ENCODE assay signal across 8 cellular contexts in genomic region chr17:32927724-32928526, GRCh38. TPM values are rescaled to one million over a fixed set of nuclear protein-coding genes. Genes with fewer than 3 reads are reported as not detected.
A peak's percentile ranks its signal among the peaks of the same experiment; 100 is the strongest.
DNase-seq lines count a peak whose midpoint lies in the region; ATAC-seq and TF ChIP-seq lines count a peak whose summit lies in the region.

TSS of gene TMEM98 (plus strand) at chr17:32928153. CDS start at chr17:32931529, 3,376 bp downstream.

- H3K4me1 ChIP-seq in BE2C (no peaks in the 10 kb centered on the region), ascending aorta (peaks cover 3 to 10% of the 10 kb centered on the region in 2 donors)

- CTCF ChIA-PET in HEK293T (lab: Yijun Ruan, JAX): no interaction called here

- peak; percentile 12 for DNase-seq in BE2C
- peak; percentile 22 for DNase-seq in HEK293T (ENCODE audit: extremely low spot score)
- no peak for DNase-seq in ascending aorta (ENCODE audit: low spot score in 2 of 2)
- DNase-seq in hippocampal formation (lab: John Stamatoyannopoulos, UW): peak; percentile 68 to 69
- DNase-seq in posterior vena cava (ENCODE audit: low spot score): no peak
- no peak for DNase-seq in AML-193 (lab: John Stamatoyannopoulos, UW)

- intact Hi-C loops in ascending aorta (cut with DNase I) (loop anchor here (5.0 kb wide), 2 partner anchors 271 to 431 kb away; no protein-coding TSS in a partner anchor), posterior vena cava (cut with DNase I) (no loop called here)

- no peaks in the 10 kb centered on the region; the same call in 1 of the 2 replicates for H3K9me3 ChIP-seq in BE2C
- no peaks in the 10 kb centered on the region for H3K9me3 ChIP-seq in ascending aorta

- POLR2A ChIA-PET in HEK293T (lab: Yijun Ruan, JAX): interaction anchor here (1.0 to 2.4 kb wide), 6 partner anchors 8 to 123 kb away, joined by 3 to 12 read pairs (median 4); partner anchors contain the start of gene MYO1D

- H3K36me3 ChIP-seq in BE2C (no peaks in the 10 kb centered on the region), ascending aorta (no peaks in the 10 kb centered on the region)

- TF ChIP-seq CTCF in BE2C (IDR thresholded peaks at IDR 0.05; ENCODE audit: low read depth, low read length): no peak
- TF ChIP-seq CTCF in ascending aorta (IDR thresholded peaks at IDR 0.05): no peak

- peak within 1 kb of the TSS; percentile 69 to 88 for H3K27ac ChIP-seq in ascending aorta

- H3K27me3 ChIP-seq in BE2C: peaks cover 32% of the 10 kb centered on the region
- H3K27me3 ChIP-seq in ascending aorta: no peaks in the 10 kb centered on the region

- ATAC-seq in GM21786 (IDR thresholded peaks at IDR 0.05; ENCODE audit: unreplicated experiment) (no peak), HG03565 (IDR thresholded peaks at IDR 0.05; ENCODE audit: unreplicated experiment) (no peak)

- H3K4me3 ChIP-seq in BE2C (ENCODE audit: low read depth, low read length) (peak within 1 kb of the TSS; percentile 15; the same call in 1 of the 2 replicates), ascending aorta (peak within 1 kb of the TSS; percentile 78 to 85)

TF ChIP-seq in HEK293T, 16 proteins besides CTCF, POLR2A, EP300 and RAD21:
- 0 out of 2 replicates have a peak, but pooled peaks have one; percentile 6 for TF ChIP-seq PKNOX1 (IDR thresholded peaks at IDR 0.05)
- no peak for TF ChIP-seq L3MBTL2 (conservative IDR thresholded peaks at IDR 0.05)

RNA-seq across cellular contexts. Expression of gene TMEM98, which starts in this region (rescaled TPM):
- 1.2 TPM for polyA plus RNA-seq in BE2C (2012; ENCODE audit: insufficient read depth, insufficient read length, low read depth)
- total RNA-seq in ascending aorta (50.6 TPM), posterior vena cava (10 to 100 TPM; 27.5 to 42.9 TPM)

Comparison
In these comparisons a context has a peak if more than half of its experiments do, and no peak if none do; other contexts are left out.
1. DNase-seq: peak in BE2C (single experiment), HEK293T (single experiment) and hippocampal formation (2 of 2); none in ascending aorta (0 of 2), posterior vena cava (single experiment) and AML-193 (0 of 2).